ENCODE assay signal across 16 cellular contexts in genomic region chr20:44597516-44597915, GRCh38. TPM values are rescaled to one million over a fixed set of nuclear protein-coding genes. Genes with fewer than 3 reads are reported as not detected.
DNase-seq lines count a peak whose midpoint lies in the region; ATAC-seq, FAIRE-seq and TF ChIP-seq lines count a peak whose summit lies in the region.
"Had no signal": no experiment of that assay in that cellular context is flagged by ENCODE, and none has a peak within 500 bp of the region (broad histone marks: within the 10 kb centered on the region; RNA-seq: fewer than 3 reads in every experiment).

No MANE protein-coding gene starts in this region.

- no peak overlapping the region for H2AFZ ChIP-seq in mesenchymal stem cell (ENCODE audit: low read depth, low read length)

- peaks cover 16% of the 10 kb centered on the region for H3K79me1 ChIP-seq in mesenchymal stem cell (replicated peaks; ENCODE audit: low read length, poor library complexity, severe bottlenecking)

- peak overlapping the region in 1 of 2 experiments; percentile 66 for H2BK12ac ChIP-seq in mesenchymal stem cell (ENCODE audit: low read length in 2 of 2)

- H2BK120ac ChIP-seq in mesenchymal stem cell (ENCODE audit: low read depth, low read length), result no peak overlapping the region

- intact Hi-C loops in ascending aorta (cut with DNase I) (no loop called here), pancreas (cut with DNase I) (no loop called here)

- H2BK15ac ChIP-seq in mesenchymal stem cell (ENCODE audit: low read depth, poor library complexity, severe bottlenecking), result no peak overlapping the region

- WGBS in mesenchymal stem cell, result 82% methylated on average over 3 of the region's 4 CpGs
- 76% methylated on average over 4 of the region's 4 CpGs for WGBS in suprapubic skin
- 66 to 82% methylated on average over 4 of the region's 4 CpGs for WGBS in pancreas, 2 donors

- H3K4me2 ChIP-seq in mesenchymal stem cell (ENCODE audit: low read length, poor library complexity, severe bottlenecking), result no peak overlapping the region

- H4K8ac ChIP-seq in mesenchymal stem cell (ENCODE audit: low read length), result no peak overlapping the region

- H2AK5ac ChIP-seq in mesenchymal stem cell (ENCODE audit: low read length, severe bottlenecking), result no peak overlapping the region

- ATAC-seq in GM21423 (IDR thresholded peaks at IDR 0.05; ENCODE audit: unreplicated experiment) (no peak), pancreas (no peak)
- ATAC-seq: activated CD8-positive, alpha-beta memory T cell treated with anti-CD3 and anti-CD28 coated beads, Interleukin-2, amount 10 ng/mL, durations not matched to agents 7 days and 5 days had no signal

- peak overlapping the region in 1 of 2 experiments; percentile 8 for H3K18ac ChIP-seq in mesenchymal stem cell (ENCODE audit: low read depth in 1 of 2, low read length in 2 of 2)

- peak overlapping the region; percentile 44 for H3K27ac ChIP-seq in HUES48 (ENCODE audit: low read depth, low read length)
- peak overlapping the region; percentile 97 for H3K27ac ChIP-seq in ascending aorta
- no peak overlapping the region for H3K27ac ChIP-seq in mesenchymal stem cell (ENCODE audit: low read length, poor library complexity, severe bottlenecking)
- peak overlapping the region; percentile 7 for H3K27ac ChIP-seq in suprapubic skin
- no peak overlapping the region for H3K27ac ChIP-seq in pancreas
- H3K27ac ChIP-seq: WERI-Rb-1 had no signal

- no peak for TF ChIP-seq EP300 in suprapubic skin (IDR thresholded peaks at IDR 0.05)

- H3K9ac ChIP-seq in HUES48 (ENCODE audit: low read depth, low read length), result no peak overlapping the region
- peak overlapping the region; percentile 13 for H3K9ac ChIP-seq in mesenchymal stem cell (ENCODE audit: low read length)

- H2BK5ac ChIP-seq in mesenchymal stem cell (ENCODE audit: low read depth, low read length, poor library complexity, severe bottlenecking), result no peak overlapping the region

- H3K9me3 ChIP-seq in HUES48 (ENCODE audit: control insufficient read depth, insufficient read depth, low read length) (no peaks in the 10 kb centered on the region), ascending aorta (no peaks in the 10 kb centered on the region), mesenchymal stem cell (ENCODE audit: control insufficient read depth, low read length) (no peaks in the 10 kb centered on the region), suprapubic skin (no peaks in the 10 kb centered on the region), pancreas (no peaks in the 10 kb centered on the region)

- no peak overlapping the region for H3K4ac ChIP-seq in mesenchymal stem cell (ENCODE audit: low read depth in 1 of 2, low read length in 2 of 2)

- H3K4me1 ChIP-seq in HUES48 (ENCODE audit: control insufficient read depth, insufficient read depth, low read length) (peaks cover 24% of the 10 kb centered on the region), ascending aorta (peaks cover 50 to 84% of the 10 kb centered on the region in 2 donors), mesenchymal stem cell (ENCODE audit: control insufficient read depth, insufficient read depth, low read depth, low read length) (peaks cover 6% of the 10 kb centered on the region), suprapubic skin (peaks cover 55% of the 10 kb centered on the region), pancreas (peaks cover 0 to 14% (median 11%) of the 10 kb centered on the region in 3 donors)

- H3K4me3 ChIP-seq in HUES48 (ENCODE audit: low read depth, low read length) (no peak overlapping the region), ascending aorta (peak overlapping the region in 1 of 2 donors; percentile 5), mesenchymal stem cell (ENCODE audit: insufficient read depth in 1 of 2, low read depth in 1 of 2, low read length in 2 of 2) (no peak overlapping the region), suprapubic skin (no peak overlapping the region), pancreas (no peak overlapping the region)

- no peak overlapping the region for H3K14ac ChIP-seq in mesenchymal stem cell (ENCODE audit: low read length in 2 of 2)

- TF ChIP-seq CTCF in ascending aorta (IDR thresholded peaks at IDR 0.05) (no peak), suprapubic skin (IDR thresholded peaks at IDR 0.05) (no peak), pancreas (IDR thresholded peaks at IDR 0.05) (no peak)

- H3K27me3 ChIP-seq in HUES48 (ENCODE audit: control insufficient read depth, insufficient read depth, low read length) (no peaks in the 10 kb centered on the region), ascending aorta (no peaks in the 10 kb centered on the region), mesenchymal stem cell (ENCODE audit: control insufficient read depth in 1 of 2, insufficient read depth in 1 of 2, low read length in 2 of 2) (no peaks in the 10 kb centered on the region), suprapubic skin (no peaks in the 10 kb centered on the region), pancreas (no peaks in the 10 kb centered on the region)

- H3K23ac ChIP-seq in mesenchymal stem cell (ENCODE audit: low read length in 2 of 2), result peak overlapping the region in 1 of 2 experiments; percentile 64

- no peak for TF ChIP-seq POLR2A in suprapubic skin (IDR thresholded peaks at IDR 0.05)

- DNase-seq in ascending aorta (ENCODE audit: low spot score in 2 of 2), result no peak
- DNase-seq in mesenchymal stem cell, result no peak
- no peak for DNase-seq in suprapubic skin (ENCODE audit: low spot score in 2 of 2)
- DNase-seq in activated effector memory CD4-positive, alpha-beta T cell treated with anti-CD3 and anti-CD28 coated beads, Interleukin-2, amount 50 U/mL, for 16 hours, result no peak
- DNase-seq in pancreas, result no peak
- no peak for DNase-seq in GOT3 (lab: John Stamatoyannopoulos, UW)
- DNase-seq: activated CD8-positive, alpha-beta memory T cell treated with anti-CD3 and anti-CD28 coated beads, Interleukin-2, amount 10 ng/mL, durations not matched to agents 7 days and 5 days; GDM1; midbrain; MM.1S; NCI-H2107; stimulated activated CD4-positive, alpha-beta T cell treated with anti-CD3 and anti-CD28 coated beads, Interleukin-4, amount 100 ng/mL, for 1 hour; WERI-Rb-1 had no signal

- H3K36me3 ChIP-seq in HUES48 (ENCODE audit: control insufficient read depth, insufficient read depth, low read length) (no peaks in the 10 kb centered on the region), ascending aorta (peaks cover under 1 to 4% of the 10 kb centered on the region in 2 donors), mesenchymal stem cell (ENCODE audit: control insufficient read depth in 1 of 2, insufficient read depth in 2 of 2, low read depth in 1 of 2, low read length in 2 of 2) (peaks cover under 1 to 63% of the 10 kb centered on the region in 2 experiments), suprapubic skin (no peaks in the 10 kb centered on the region), pancreas (no peaks in the 10 kb centered on the region)
- H3K36me3 ChIP-seq: WERI-Rb-1 had no signal

- FAIRE-seq in pancreas (lab: Jason Lieb, UNC), result no peak
- FAIRE-seq: GM18507 had no signal

- no peak overlapping the region for H4K91ac ChIP-seq in mesenchymal stem cell (ENCODE audit: low read length)

RNA-seq across cellular contexts. Expression of gene PKIG, which starts 15.1 kb away (rescaled TPM):
- total RNA-seq in ascending aorta, result 84.7 TPM
- polyA plus RNA-seq in mesenchymal stem cell (2013, experiment 1 of 2), result 95.4 TPM
- 96.7 TPM for polyA plus RNA-seq in mesenchymal stem cell (2013, experiment 2 of 2)
- 10 to 100 TPM; 17.2 to 40.8 (median 32.0) TPM for total RNA-seq in suprapubic skin
- total RNA-seq in pancreas, result 10 to 100 TPM; 10.6 to 15.8 (median 12.6) TPM
- polyA plus RNA-seq in pancreas, result 10 to 100 TPM; 20.3 to 40.2 TPM

RNA-seq across cellular contexts. Expression of gene ADA, which starts 54.0 kb away (rescaled TPM):
- 0.75 TPM for total RNA-seq in ascending aorta
- polyA plus RNA-seq in mesenchymal stem cell (2013, experiment 1 of 2), result 13.9 TPM
- polyA plus RNA-seq in mesenchymal stem cell (2013, experiment 2 of 2), result 14.1 TPM
- 1 to 10 TPM; 4.1 to 9.4 (median 7.8) TPM for total RNA-seq in suprapubic skin
- total RNA-seq in pancreas, result 1 to 10 TPM; 2.9 to 5.9 (median 3.2) TPM
- 1 to 10 TPM; 5.1 to 6.0 TPM for polyA plus RNA-seq in pancreas

Comparison
In these comparisons a context has a peak if more than half of its experiments do, and no peak if none do; other contexts are left out.
1. H3K27ac ChIP-seq: peak in HUES48 (single experiment), ascending aorta (2 of 2) and suprapubic skin (single experiment); none in mesenchymal stem cell (single experiment) and pancreas (0 of 4).